ENCODE assay signal across 18 cellular contexts in genomic region chr5:127296321-127296720, GRCh38. TPM values are rescaled to one million over a fixed set of nuclear protein-coding genes. Genes with fewer than 3 reads are reported as not detected.
DNase-seq lines count a peak whose midpoint lies in the region; ATAC-seq and TF ChIP-seq lines count a peak whose summit lies in the region.
"Had no signal": no experiment of that assay in that cellular context is flagged by ENCODE, and none has a peak within 500 bp of the region (broad histone marks: within the 10 kb centered on the region; RNA-seq: fewer than 3 reads in every experiment).

No MANE protein-coding gene starts in this region.

- no peak for TF ChIP-seq RAD21 in HCT116 (IDR thresholded peaks at IDR 0.05; ENCODE audit: low read depth)

- ATAC-seq in HCT116 (no peak; the same call in 1 of the 2 replicates), HG03175 (IDR thresholded peaks at IDR 0.05; ENCODE audit: unreplicated experiment) (no peak)
- peak; percentile 37 for ATAC-seq in activated T-helper 17 cell treated with anti-CD3 and anti-CD28 coated beads, Interleukin-2, amount 50 U/mL, for 72 hours (replicated peaks)
- ATAC-seq: Panc1; stimulated activated naive CD8-positive, alpha-beta T cell treated with anti-CD3 and anti-CD28 coated beads, Interleukin-15, Interleukin-2, amounts not matched to agents 100 U/mL and 50 U/mL, for 24 hours had no signal

- no peaks in the 10 kb centered on the region for H3K9me3 ChIP-seq in HCT116 (ENCODE audit: control insufficient read depth in 1 of 2, insufficient read depth in 1 of 2, low read depth in 1 of 2, low read length in 2 of 2)

- no peaks in the 10 kb centered on the region for H3K36me3 ChIP-seq in HCT116 (ENCODE audit: control insufficient read depth in 1 of 2, insufficient read depth in 2 of 2, low read length in 2 of 2)
- H3K36me3 ChIP-seq: neural progenitor cell had no signal

- H3K4me1 Mint-ChIP-seq in activated T-helper 17 cell treated with anti-CD3 and anti-CD28 coated beads, Interleukin-2, amount 50 U/mL, for 72 hours, result no peaks in the 10 kb centered on the region

- H3K27me3 Mint-ChIP-seq in activated T-helper 17 cell treated with anti-CD3 and anti-CD28 coated beads, Interleukin-2, amount 50 U/mL, for 72 hours, result peaks cover 41% of the 10 kb centered on the region

- H3K27me3 ChIP-seq in HCT116 (ENCODE audit: insufficient read depth, low read length), result no peaks in the 10 kb centered on the region

- no peak overlapping the region for H3K27ac ChIP-seq in HCT116 (ENCODE audit: low read depth, low read length)
- H3K27ac ChIP-seq: neural progenitor cell had no signal

- H4K20me1 ChIP-seq in HCT116 (ENCODE audit: insufficient read depth), result no peaks in the 10 kb centered on the region

- DNase-seq in HCT116 (ENCODE audit: low read depth, low spot score) (no peak), fibroblast of the aortic adventitia (ENCODE audit: low read depth) (peak; percentile 15), smooth muscle cell of the brain vasculature (ENCODE audit: low read depth, low spot score) (peak; percentile 52), NCI-H1048 (lab: John Stamatoyannopoulos, UW) (no peak), NCI-H187 treated with DMSO at 0.1 percent for 48 hours (lab: John Stamatoyannopoulos, UW) (no peak)
- DNase-seq: activated CD4-positive, alpha-beta T cell treated with anti-CD3 and anti-CD28 coated beads, Interleukin-2, amount 50 U/mL, for 1 hour; CD8-positive, alpha-beta memory T cell; NCI-H1105 treated with DMSO at 0.1 percent for 48 hours; NCI-H510A; stimulated activated naive CD8-positive, alpha-beta T cell treated with anti-CD3 and anti-CD28 coated beads, Interleukin-15, Interleukin-2, amounts not matched to agents 100 U/mL and 50 U/mL, for 24 hours; T-helper 2 cell had no signal

- H3K4me3 Mint-ChIP-seq in activated T-helper 17 cell treated with anti-CD3 and anti-CD28 coated beads, Interleukin-2, amount 50 U/mL, for 72 hours, result no peak overlapping the region
- H3K4me3 Mint-ChIP-seq: CD8-positive, alpha-beta memory T cell; neural progenitor cell had no signal

- no peaks in the 10 kb centered on the region for H3K9me2 ChIP-seq in HCT116 (ENCODE audit: insufficient read depth)

- H3K27ac Mint-ChIP-seq in activated T-helper 17 cell treated with anti-CD3 and anti-CD28 coated beads, Interleukin-2, amount 50 U/mL, for 72 hours, result no peak overlapping the region
- H3K27ac Mint-ChIP-seq: activated T-helper 2 cell treated with anti-CD3 and anti-CD28 coated beads, Interferon-gamma antibody, Interleukin-2, Interleukin-4, amounts not matched to agents 10 μg/mL and 5 μg/mL and 100 μg/mL, durations not matched to agents 14 hours and 24 hours and 36 hours; CD8-positive, alpha-beta memory T cell; neural progenitor cell had no signal

- intact Hi-C loops in HCT116 (cut with micrococcal nuclease), result no loop called here

- H3K36me3 Mint-ChIP-seq in activated T-helper 17 cell treated with anti-CD3 and anti-CD28 coated beads, Interleukin-2, amount 50 U/mL, for 72 hours (ENCODE audit: low read depth), result no peaks in the 10 kb centered on the region
- H3K36me3 Mint-ChIP-seq: brain; CD8-positive, alpha-beta memory T cell; neural progenitor cell had no signal

- H2AFZ ChIP-seq in HCT116 (ENCODE audit: low read depth, low read length, poor library complexity, severe bottlenecking), result no peak overlapping the region
- H2AFZ ChIP-seq: neural progenitor cell had no signal

- CTCF ChIA-PET in HCT116 (lab: Charles Lee), result interaction anchor here (1.5 kb wide), 1 partner anchor 196 kb away, joined by 4 read pairs; no protein-coding TSS in a partner anchor

- H3K4me3 ChIP-seq in HCT116 (replicated peaks in 1 of 2; ENCODE audit: low read depth in 1 of 2, low read length in 2 of 2), result no peak overlapping the region
- no peak overlapping the region for H3K4me3 ChIP-seq in fibroblast of the aortic adventitia (ENCODE audit: low read depth, low read length)
- H3K4me3 ChIP-seq: lung, neural progenitor cell had no signal

- H3K9me3 Mint-ChIP-seq in activated T-helper 17 cell treated with anti-CD3 and anti-CD28 coated beads, Interleukin-2, amount 50 U/mL, for 72 hours, result no peaks in the 10 kb centered on the region
- H3K9me3 Mint-ChIP-seq: activated T-helper 2 cell treated with anti-CD3 and anti-CD28 coated beads, Interferon-gamma antibody, Interleukin-2, Interleukin-4, amounts not matched to agents 10 μg/mL and 5 μg/mL and 100 μg/mL, durations not matched to agents 14 hours and 24 hours and 36 hours; brain; neural progenitor cell had no signal

- no peak for TF ChIP-seq POLR2A in HCT116 (IDR thresholded peaks at IDR 0.05; ENCODE audit: borderline replicate concordance, extremely low read depth, insufficient read depth, insufficient read length)

- RAD21 ChIA-PET in HCT116 (lab: Charles Lee; ENCODE audit: low non-redundant PET in 1 of 2, low total read pairs in 2 of 2, uncharacterized antibody in 2 of 2, unreplicated experiment in 2 of 2), result no interaction called here

- BruUV-seq in HCT116 (replicated peaks; lab: Mats Ljungman, UMichigan), result no TSS peak

- no peaks in the 10 kb centered on the region for H3K79me2 ChIP-seq in HCT116 (ENCODE audit: insufficient read depth, low read length)

- peaks cover 0 to 5% of the 10 kb centered on the region in 2 experiments; a peak in 1 of 4 replicates for H3K4me1 ChIP-seq in HCT116 (ENCODE audit: control insufficient read depth in 1 of 2, insufficient read depth in 2 of 2, low read length in 2 of 2)

- H3K4me2 ChIP-seq in HCT116 (ENCODE audit: low read length), result no peak overlapping the region
- H3K4me2 ChIP-seq: neural progenitor cell had no signal

- no peak overlapping the region for H3K9ac ChIP-seq in HCT116 (ENCODE audit: low read length)
- H3K9ac ChIP-seq: neural progenitor cell had no signal

- no peak for TF ChIP-seq CTCF in HCT116 (IDR thresholded peaks at IDR 0.05 in 2 of 3, conservative IDR thresholded peaks at IDR 0.05 in 1 of 3; ENCODE audit: borderline replicate concordance in 1 of 3, insufficient read depth in 1 of 3, low read depth in 2 of 3, low read length in 2 of 3)
- TF ChIP-seq CTCF in fibroblast of the aortic adventitia (IDR thresholded peaks at IDR 0.05; ENCODE audit: insufficient read depth, low read length), result no peak

- POLR2A ChIA-PET in HCT116 (lab: Charles Lee), result no interaction called here

TF ChIP-seq in HCT116, 20 proteins besides CTCF, POLR2A, EP300 and RAD21:
- peak; percentile 62; the same call in 1 of the 2 replicates for TF ChIP-seq FOSL1 (IDR thresholded peaks at IDR 0.05; ENCODE audit: low read depth)
- TF ChIP-seq TCF7L2 (IDR thresholded peaks at IDR 0.05; ENCODE audit: borderline replicate concordance, extremely low read depth, insufficient read depth, insufficient read length), result no peak
- peak; percentile 18; the same call in 1 of the 2 replicates for TF ChIP-seq JUND (IDR thresholded peaks at IDR 0.05)

RNA-seq across cellular contexts. Expression of gene MEGF10, which starts 5.7 kb away (rescaled TPM):
- total RNA-seq in HCT116 (2021; ENCODE audit: unreplicated experiment) (0.02 TPM), fibroblast of the aortic adventitia (ENCODE audit: low replicate concordance) (not detected in 2 replicates)
- not detected in 2 replicates for polyA plus RNA-seq in HCT116 (2012)
- under 1 TPM in 1 of 2 donors, not detected in 1; 0.28 TPM for total RNA-seq in activated T-helper 17 cell treated with anti-CD3 and anti-CD28 coated beads, Interleukin-2, amount 50 U/mL, for 72 hours
- total RNA-seq: activated T-helper 2 cell treated with anti-CD3 and anti-CD28 coated beads, Interferon-gamma antibody, Interleukin-2, Interleukin-4, amounts not matched to agents 10 μg/mL and 5 μg/mL and 100 μg/mL, durations not matched to agents 14 hours and 24 hours and 36 hours; CD8-positive, alpha-beta memory T cell had no signal
- polyA plus RNA-seq: CD8-positive, alpha-beta memory T cell had no signal

Comparison
In these comparisons a context has a peak if more than half of its experiments do, and no peak if none do; other contexts are left out.
1. DNase-seq: peak in fibroblast of the aortic adventitia (single experiment) and smooth muscle cell of the brain vasculature (single experiment); none in HCT116 (single experiment), NCI-H1048 (single experiment) and NCI-H187 treated with DMSO at 0.1 percent for 48 hours (single experiment).